In genomic region chr13:76889254-76889653, GRCh38 we compare ENCODE assay signal across 21 cellular contexts. TPM values are rescaled to one million over a fixed set of nuclear protein-coding genes. Genes with fewer than 3 reads are reported as not detected.
"Had no signal": no experiment of that assay in that cellular context is flagged by ENCODE, and none has a peak within 500 bp of the region (broad histone marks: within the 10 kb centered on the region; RNA-seq: fewer than 3 reads in every experiment).

No MANE protein-coding gene starts in this region.

- ATAC-seq: gastrocnemius medialis; naive thymus-derived CD4-positive, alpha-beta T cell; sciatic nerve had no signal

- H3K27ac ChIP-seq: gastrocnemius medialis, skin epidermis, uterus had no signal

- H3K9me3 ChIP-seq: gastrocnemius medialis, uterus had no signal

- DNase-seq: cerebellar nuclear complex; dermis blood vessel endothelial cell; gastrocnemius medialis; glutamatergic neuron; immature natural killer cell; naive thymus-derived CD4-positive, alpha-beta T cell; nephron progenitor cell; posterior cingulate gyrus; stimulated activated CD4-positive, alpha-beta T cell treated with anti-CD3 and anti-CD28 coated beads, Interleukin-12 subunit alpha, Interleukin-12 subunit beta, amount 100 ng/mL, for 4 hours; stimulated activated naive CD4-positive, alpha-beta T cell treated with Interleukin-2 at 50 U/mL for 16 hours; uterus had no signal

- H3K36me3 ChIP-seq: gastrocnemius medialis, uterus had no signal

- H3K27me3 ChIP-seq: uterus had no signal

- H3K4me3 ChIP-seq: gastrocnemius medialis, skin epidermis, uterus had no signal

- H3K4me1 ChIP-seq: uterus had no signal

RNA-seq across cellular contexts. Expression of gene ACOD1, which starts 59.1 kb away (rescaled TPM):
- total RNA-seq: dermis blood vessel endothelial cell; fibroblast of lung; gastrocnemius medialis; kidney epithelial cell; lung microvascular endothelial cell; mesenteric fat pad; naive thymus-derived CD4-positive, alpha-beta T cell; osteocyte; pulmonary artery endothelial cell; sciatic nerve; uterus had no signal
- polyA plus RNA-seq: esophagus; fibroblast of lung; immature natural killer cell; liver; naive thymus-derived CD4-positive, alpha-beta T cell had no signal
